In the genomic region with DNA sequence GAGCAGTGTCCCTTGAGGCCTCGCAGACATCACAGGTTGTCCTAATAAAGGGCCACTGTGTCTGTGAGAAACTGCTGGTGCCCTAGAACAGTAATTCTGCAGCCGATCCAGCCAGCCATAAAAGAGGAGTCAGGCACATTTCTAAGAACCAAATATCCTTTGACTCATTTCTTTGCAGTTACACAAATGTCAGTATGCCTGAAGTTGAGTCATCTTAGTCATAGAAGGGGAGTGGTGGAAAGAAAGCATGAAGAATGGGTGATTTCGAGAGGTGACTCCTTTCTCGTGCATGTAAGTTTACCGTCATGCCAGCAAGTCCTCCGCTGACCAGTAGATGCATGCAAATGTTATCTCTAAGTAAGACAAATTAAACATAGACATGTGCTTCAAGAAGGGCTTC, we compare ENCODE assay signal across 14 cellular contexts.
DNase-seq lines count a peak whose midpoint lies in the region; ATAC-seq and TF ChIP-seq lines count a peak whose summit lies in the region.
"Had no signal": no experiment of that assay in that cellular context is flagged by ENCODE, and none has a peak within 500 bp of the region (broad histone marks: within the 10 kb centered on the region; RNA-seq: fewer than 3 reads in every experiment).

No MANE protein-coding gene starts in this region.

- peak; percentile 84 for DNase-seq in Daoy (ENCODE audit: low read depth)
- peak; percentile 8 for DNase-seq in KBM-7
- DNase-seq in amniotic epithelial cell (ENCODE audit: low read depth): peak; percentile 92
- peak; percentile 27 for DNase-seq in kidney glomerular epithelial cell (lab: John Stamatoyannopoulos, UW)
- DNase-seq in pons (ENCODE audit: low spot score): no peak
- DNase-seq in right atrium auricular region (ENCODE audit: low spot score): no peak
- DNase-seq: DMS79 treated with DMSO at 0.1 percent for 48 hours, esophagus squamous epithelium, H7, NCI-H510A treated with DMSO at 0.1 percent for 48 hours, pancreas, tibial artery had no signal

- no peak for ATAC-seq in HG03457 (IDR thresholded peaks at IDR 0.05; ENCODE audit: unreplicated experiment)
- ATAC-seq in GM19328 (IDR thresholded peaks at IDR 0.05; ENCODE audit: unreplicated experiment): no peak
- ATAC-seq: pancreas had no signal

- H3K27ac ChIP-seq in right atrium auricular region: no peak overlapping the region
- H3K27ac ChIP-seq: esophagus squamous epithelium, pancreas, tibial artery had no signal

- no peaks in the 10 kb centered on the region for H3K9me3 ChIP-seq in right atrium auricular region
- H3K9me3 ChIP-seq: esophagus squamous epithelium, pancreas, tibial artery had no signal

- H3K36me3 ChIP-seq in right atrium auricular region: no peaks in the 10 kb centered on the region
- H3K36me3 ChIP-seq: esophagus squamous epithelium, pancreas, tibial artery had no signal

- no peak for TF ChIP-seq CTCF in right atrium auricular region (IDR thresholded peaks at IDR 0.05)

- H3K4me3 ChIP-seq in right atrium auricular region: no peak overlapping the region
- H3K4me3 ChIP-seq: esophagus squamous epithelium, pancreas, tibial artery had no signal

- H3K27me3 ChIP-seq in right atrium auricular region: no peaks in the 10 kb centered on the region
- H3K27me3 ChIP-seq: esophagus squamous epithelium, pancreas, tibial artery had no signal

- no peaks in the 10 kb centered on the region for H3K4me1 ChIP-seq in right atrium auricular region
- H3K4me1 ChIP-seq: esophagus squamous epithelium, pancreas, tibial artery had no signal

- in situ Hi-C loops in KBM-7 (cut with MboI; ENCODE audit: low pct_unique_long_range_greater_than_20kb, low sequenced_read_pairs): no loop called here

Comparison
In these comparisons a context has a peak if more than half of its experiments do, and no peak if none do; other contexts are left out.
1. DNase-seq: peak in Daoy (single experiment), KBM-7 (single experiment), amniotic epithelial cell (single experiment) and kidney glomerular epithelial cell (single experiment); none in pons (single experiment) and right atrium auricular region (single experiment).